Comparison of ENCODE assay signal across 1 cellular context in genomic region chr5:114070093-114070722, GRCh38.
TF ChIP-seq lines count a peak whose summit lies in the region.

No MANE protein-coding gene starts in this region.

TF ChIP-seq in GM23338, 12 proteins besides CTCF, POLR2A, EP300 and RAD21 (continued from another document):
- no peak for TF ChIP-seq ZNF462 (CRISPR knock-in tag; IDR thresholded peaks at IDR 0.05)
